In genomic region chr4:1491630-1492457, GRCh38 we compare ENCODE assay signal across 17 cellular contexts.
DNase-seq lines count a peak whose midpoint lies in the region; ATAC-seq, FAIRE-seq and TF ChIP-seq lines count a peak whose summit lies in the region.
"Had no signal": no experiment of that assay in that cellular context is flagged by ENCODE, and none has a peak within 500 bp of the region (broad histone marks: within the 10 kb centered on the region; RNA-seq: fewer than 3 reads in every experiment).

No MANE protein-coding gene starts in this region.

- intact Hi-C loops in CD14-positive monocyte (cut with micrococcal nuclease), result no loop called here
- intact Hi-C loops in posterior cingulate gyrus (cut with DNase I), result no loop called here

- no peak for FAIRE-seq in urothelium cell line (lab: Jason Lieb, UNC)
- FAIRE-seq: K562 had no signal

- no peak for TF ChIP-seq CTCF in CD14-positive monocyte (IDR thresholded peaks at IDR 0.05)

- H3K36me3 Mint-ChIP-seq in CD14-positive monocyte, result no peaks in the 10 kb centered on the region

- no peak overlapping the region for H3K27ac Mint-ChIP-seq in CD14-positive monocyte
- H3K27ac Mint-ChIP-seq: B cell; CD4-positive, alpha-beta T cell; H9 had no signal

- no peaks in the 10 kb centered on the region for H3K4me1 Mint-ChIP-seq in CD14-positive monocyte
- H3K4me1 Mint-ChIP-seq: B cell, H9 had no signal

- peaks cover 5 to 7% (median 6%) of the 10 kb centered on the region in 3 donors for H3K27me3 Mint-ChIP-seq in CD14-positive monocyte (ENCODE audit: low read depth in 3 of 3)

- peak; percentile 18 for DNase-seq in 8988T
- peak; percentile 34 for DNase-seq in CD14-positive monocyte (ENCODE audit: low spot score)
- peak; percentile 8 for DNase-seq in iPS-NIHi11 (ENCODE audit: low spot score)
- DNase-seq in posterior cingulate gyrus, result peak in 6 of 10 donors; percentile 6 to 78 (median 30)
- no peak for DNase-seq in urothelium cell line (ENCODE audit: low spot score)
- no peak for DNase-seq in NAMALWA (ENCODE audit: low spot score)
- DNase-seq: DMS53; H9; NCI-H1417 treated with DMSO at 0.1 percent for 48 hours; NCI-H1930; NCI-H446 treated with DMSO at 0.1 percent for 48 hours; NK-92 treated with Interleukin-12 subunit alpha and Interleukin-12 subunit beta, amount 100 ng/mL, for 24 hours; OCI-M1 had no signal

- H3K9me3 Mint-ChIP-seq in CD14-positive monocyte, result peaks cover 7 to 12% (median 9%) of the 10 kb centered on the region in 7 donors
- H3K9me3 Mint-ChIP-seq: CD4-positive, alpha-beta T cell had no signal

- no peak for ATAC-seq in HG02759 (IDR thresholded peaks at IDR 0.05; ENCODE audit: unreplicated experiment)

- no peak overlapping the region for H3K4me3 Mint-ChIP-seq in CD14-positive monocyte
- H3K4me3 Mint-ChIP-seq: B cell; CD4-positive, alpha-beta T cell; H9 had no signal

Comparison
In these comparisons a context has a peak if more than half of its experiments do, and no peak if none do; other contexts are left out.
1. DNase-seq: peak in 8988T (single experiment), CD14-positive monocyte (single experiment), iPS-NIHi11 (single experiment) and posterior cingulate gyrus (6 of 10); none in urothelium cell line (single experiment) and NAMALWA (single experiment).